ENCODE assay signal across 7 cellular contexts in genomic region chr1:172154571-172154970, GRCh38.
DNase-seq lines count a peak whose midpoint lies in the region; ATAC-seq and TF ChIP-seq lines count a peak whose summit lies in the region.

No MANE protein-coding gene starts in this region.

- no peak for TF ChIP-seq CTCF in gastroesophageal sphincter (IDR thresholded peaks at IDR 0.05)

- H3K27me3 ChIP-seq in SJSA1 (replicated peaks) (no peaks in the 10 kb centered on the region), gastroesophageal sphincter (no peaks in the 10 kb centered on the region)

- H3K4me3 ChIP-seq in SJSA1, result no peak overlapping the region
- H3K4me3 ChIP-seq in gastroesophageal sphincter, result no peak overlapping the region

- H3K9me3 ChIP-seq in SJSA1 (replicated peaks), result no peaks in the 10 kb centered on the region
- no peaks in the 10 kb centered on the region for H3K9me3 ChIP-seq in gastroesophageal sphincter

- ATAC-seq in GM18867 (IDR thresholded peaks at IDR 0.05; ENCODE audit: unreplicated experiment) (peak; percentile 89), HG02798 (IDR thresholded peaks at IDR 0.05; ENCODE audit: poor library complexity, unreplicated experiment) (peak; percentile 55), gastroesophageal sphincter (peak; percentile 77)

- H3K4me1 ChIP-seq in SJSA1 (replicated peaks), result peaks cover 26% of the 10 kb centered on the region
- peaks cover 0 to 7% (median 0%) of the 10 kb centered on the region in 3 donors for H3K4me1 ChIP-seq in gastroesophageal sphincter

- H3K36me3 ChIP-seq in SJSA1 (no peaks in the 10 kb centered on the region), gastroesophageal sphincter (no peaks in the 10 kb centered on the region)

- TF ChIP-seq EP300 in gastroesophageal sphincter (IDR thresholded peaks at IDR 0.05), result no peak

- DNase-seq in SJSA1 (ENCODE audit: low read depth in 1 of 2, low spot score in 2 of 2) (peak in 1 of 2 experiments; percentile 86), NCI-H1105 treated with DMSO at 0.1 percent for 48 hours (lab: John Stamatoyannopoulos, UW) (no peak), NCI-H2171 (lab: John Stamatoyannopoulos, UW) (no peak)
- DNase-seq in stimulated activated CD4-positive, alpha-beta T cell treated with anti-CD3 and anti-CD28 coated beads, Interleukin-2, amount 100 ng/mL, for 24 hours, result no peak

- no peak for TF ChIP-seq POLR2A in gastroesophageal sphincter (IDR thresholded peaks at IDR 0.05)

- peak overlapping the region; percentile 90 for H3K27ac ChIP-seq in SJSA1
- no peak overlapping the region for H3K27ac ChIP-seq in gastroesophageal sphincter

- WGBS in gastroesophageal sphincter (ENCODE audit: low coverage in 1 of 2), 2 donors, result 10 to 22% methylated on average over 2 of the region's 2 CpGs
